ENCODE assay signal across 10 cellular contexts in genomic region chr15:33067456-33067855, GRCh38.
DNase-seq lines count a peak whose midpoint lies in the region; ATAC-seq and TF ChIP-seq lines count a peak whose summit lies in the region.
"Had no signal": no experiment of that assay in that cellular context is flagged by ENCODE, and none has a peak within 500 bp of the region (broad histone marks: within the 10 kb centered on the region; RNA-seq: fewer than 3 reads in every experiment).

No MANE protein-coding gene starts in this region.

- H3K27ac Mint-ChIP-seq in activated T-cell treated with anti-CD3 and anti-CD28 coated beads, Interleukin-2, amount 50 U/mL, for 72 hours: no peak overlapping the region
- H3K27ac Mint-ChIP-seq: activated naive CD4-positive, alpha-beta T cell treated with anti-CD3 and anti-CD28 coated beads, Interleukin-2, amount 50 U/mL, for 24 hours; memory B cell had no signal

- TF ChIP-seq CTCF in lower lobe of right lung (IDR thresholded peaks at IDR 0.05): no peak
- TF ChIP-seq CTCF in upper lobe of right lung (IDR thresholded peaks at IDR 0.05): no peak

- H3K4me1 ChIP-seq in adipocyte (ENCODE audit: control insufficient read depth, insufficient read depth, low read length) (peaks cover 19% of the 10 kb centered on the region), lower lobe of right lung (peaks cover 29% of the 10 kb centered on the region), upper lobe of right lung (peaks cover 13% of the 10 kb centered on the region)

- intact Hi-C loops in lower lobe of right lung (cut with DNase I) (no loop called here), upper lobe of right lung (cut with DNase I) (no loop called here)

- H3K27me3 ChIP-seq in adipocyte (replicated peaks; ENCODE audit: control insufficient read depth, insufficient read depth, low read length) (no peaks in the 10 kb centered on the region), lower lobe of right lung (ENCODE audit: low read depth) (no peaks in the 10 kb centered on the region), upper lobe of right lung (no peaks in the 10 kb centered on the region)

- no peaks in the 10 kb centered on the region for H3K36me3 Mint-ChIP-seq in activated T-cell treated with anti-CD3 and anti-CD28 coated beads, Interleukin-2, amount 50 U/mL, for 72 hours (ENCODE audit: insufficient read depth in 2 of 2)
- H3K36me3 Mint-ChIP-seq: activated naive CD4-positive, alpha-beta T cell treated with anti-CD3 and anti-CD28 coated beads, Interleukin-2, amount 50 U/mL, for 24 hours; memory B cell had no signal

- H3K4me1 Mint-ChIP-seq in activated T-cell treated with anti-CD3 and anti-CD28 coated beads, Interleukin-2, amount 50 U/mL, for 72 hours (ENCODE audit: low read depth): peaks cover 18% of the 10 kb centered on the region

- H3K4me3 ChIP-seq in adipocyte (ENCODE audit: low read length) (peak overlapping the region; percentile 76), lower lobe of right lung (peak overlapping the region; percentile 45), upper lobe of right lung (peak overlapping the region; percentile 39)

- H3K27ac ChIP-seq in lower lobe of right lung: peak overlapping the region; percentile 85
- H3K27ac ChIP-seq in upper lobe of right lung: peak overlapping the region; percentile 79

- no peak for ATAC-seq in activated T-cell treated with anti-CD3 and anti-CD28 coated beads, Interleukin-2, amount 50 U/mL, for 72 hours (replicated peaks in 1 of 2)
- ATAC-seq in lower lobe of right lung: no peak
- no peak for ATAC-seq in upper lobe of right lung
- no peak for ATAC-seq in GM19452 (IDR thresholded peaks at IDR 0.05; ENCODE audit: unreplicated experiment)
- no peak for ATAC-seq in GM21381 (IDR thresholded peaks at IDR 0.05; ENCODE audit: unreplicated experiment)

- H3K9me3 ChIP-seq in adipocyte (ENCODE audit: control insufficient read depth, low read length) (no peaks in the 10 kb centered on the region), lower lobe of right lung (no peaks in the 10 kb centered on the region), upper lobe of right lung (no peaks in the 10 kb centered on the region)

- H3K9ac ChIP-seq in adipocyte (ENCODE audit: low read length): peak overlapping the region; percentile 59

- no peaks in the 10 kb centered on the region for H3K36me3 ChIP-seq in adipocyte (ENCODE audit: control insufficient read depth, insufficient read depth, low read length, severe bottlenecking)
- no peaks in the 10 kb centered on the region for H3K36me3 ChIP-seq in lower lobe of right lung
- no peaks in the 10 kb centered on the region for H3K36me3 ChIP-seq in upper lobe of right lung

- H3K27me3 Mint-ChIP-seq in activated T-cell treated with anti-CD3 and anti-CD28 coated beads, Interleukin-2, amount 50 U/mL, for 72 hours (ENCODE audit: low read depth): peaks cover 9% of the 10 kb centered on the region

- no peak for DNase-seq in activated T-cell treated with anti-CD3 and anti-CD28 coated beads, Interleukin-2, amount 50 U/mL, for 72 hours
- DNase-seq in activated T-cell treated with anti-CD3 and anti-CD28 coated beads for 4 hours: no peak
- peak; percentile 58 for DNase-seq in adipocyte (ENCODE audit: low read depth)
- no peak for DNase-seq in lower lobe of right lung
- DNase-seq in upper lobe of right lung: no peak
- DNase-seq in OCI-M2 (lab: John Stamatoyannopoulos, UW; ENCODE audit: unreplicated experiment): no peak

- peak overlapping the region; percentile 78 to 84 for H3K4me3 Mint-ChIP-seq in activated T-cell treated with anti-CD3 and anti-CD28 coated beads, Interleukin-2, amount 50 U/mL, for 72 hours

- H3K9me3 Mint-ChIP-seq in activated T-cell treated with anti-CD3 and anti-CD28 coated beads, Interleukin-2, amount 50 U/mL, for 72 hours: no peaks in the 10 kb centered on the region
- H3K9me3 Mint-ChIP-seq: activated naive CD4-positive, alpha-beta T cell treated with anti-CD3 and anti-CD28 coated beads, Interleukin-2, amount 50 U/mL, for 24 hours; memory B cell had no signal
